Comparison of ENCODE assay signal across 1 cellular context in the genomic region with DNA sequence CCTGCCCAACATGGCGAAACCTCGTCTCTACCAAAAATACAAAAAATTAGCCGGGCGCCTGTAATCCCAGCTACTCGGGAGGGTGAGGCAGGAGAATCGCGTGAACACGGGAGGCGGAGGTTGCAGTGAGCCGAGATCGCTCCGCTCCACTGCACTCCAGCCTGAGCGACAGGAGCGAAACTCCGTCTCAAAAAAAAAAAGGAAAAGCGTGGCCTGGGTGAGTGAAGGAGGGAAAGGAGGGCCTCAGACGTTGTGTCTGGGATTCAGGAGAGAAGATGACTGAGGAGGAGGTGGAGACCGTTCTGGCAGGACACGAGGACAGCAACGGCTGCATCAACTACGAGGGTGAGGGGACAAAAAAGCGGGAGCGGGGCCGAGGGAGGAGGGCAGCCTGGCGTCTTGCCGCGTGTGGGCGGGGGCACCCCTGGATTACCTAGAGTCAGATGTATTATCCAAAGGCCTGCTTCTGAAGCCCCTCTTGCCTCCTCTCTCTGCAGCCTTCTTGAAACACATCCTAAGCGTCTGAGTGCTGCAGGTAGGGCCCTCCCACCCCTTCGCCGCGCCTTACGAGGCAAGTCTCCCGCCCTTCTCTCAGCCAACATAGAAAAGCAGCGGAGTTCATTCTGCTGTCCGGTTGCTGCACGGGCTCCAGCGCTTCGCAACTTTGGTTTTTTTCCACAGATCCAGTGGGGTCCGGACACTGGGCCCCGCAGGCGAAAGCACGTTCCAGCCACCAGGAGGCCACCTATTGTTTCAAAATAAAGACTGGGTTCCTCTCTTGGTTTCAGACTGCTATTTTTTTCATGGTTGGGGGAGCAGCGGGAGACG.
TF ChIP-seq lines count a peak whose summit lies in the region.

No MANE protein-coding gene starts in this region.

TF ChIP-seq in K562, 482 proteins besides CTCF, POLR2A, EP300 and RAD21 (continues in another document):
- TF ChIP-seq MTA3 (IDR thresholded peaks at IDR 0.05; ENCODE audit: borderline replicate concordance) (peak; percentile 13; the same call in 1 of the 2 replicates), SAP30 (IDR thresholded peaks at IDR 0.05; ENCODE audit: borderline replicate concordance, insufficient read depth, low read depth, low read length, poor library complexity, severe bottlenecking) (no peak), SOX6 (IDR thresholded peaks at IDR 0.05) (peak; percentile 79), CBX1 (IDR thresholded peaks at IDR 0.05; ENCODE audit: low read depth) (no peak), EGR1 (conservative IDR thresholded peaks at IDR 0.05) (peak; percentile 47), CTBP1 (IDR thresholded peaks at IDR 0.05; ENCODE audit: borderline replicate concordance) (0 out of 2 replicates have a peak, but pooled peaks have one; percentile 37), ZNF121 (CRISPR knock-in tag; conservative IDR thresholded peaks at IDR 0.05) (peak; percentile 87), GABPB1 (CRISPR knock-in tag; IDR thresholded peaks at IDR 0.05) (0 out of 2 replicates have a peak, but pooled peaks have one; percentile 42), NFE2 (IDR thresholded peaks at IDR 0.05; ENCODE audit: low read depth) (0 out of 2 replicates have a peak, but pooled peaks have one; percentile 1), BCOR (IDR thresholded peaks at IDR 0.05) (peak; percentile 6; the same call in 1 of the 2 replicates), MAFK (IDR thresholded peaks at IDR 0.05; ENCODE audit: low read length) (no peak), L3MBTL2 (IDR thresholded peaks at IDR 0.05) (peak; percentile 88), EP400 (IDR thresholded peaks at IDR 0.05) (peak; percentile 3; the same call in 1 of the 2 replicates), PHF8 (IDR thresholded peaks at IDR 0.05; ENCODE audit: borderline replicate concordance, low read length) (peak; percentile 20; the same call in 1 of the 2 replicates), TRIM24 (IDR thresholded peaks at IDR 0.05) (0 out of 4 replicates have a peak, but pooled peaks of 1 of the 2 experiments have one; percentile 15), SMARCE1 (IDR thresholded peaks at IDR 0.05) (peak; percentile 20; the same call in 1 of the 2 replicates), POLR2AphosphoS2 (IDR thresholded peaks at IDR 0.05; ENCODE audit: low read length) (0 out of 2 replicates have a peak, but pooled peaks have one; percentile 75), HDAC8 (tag; IDR thresholded peaks at IDR 0.05) (0 out of 2 replicates have a peak, but pooled peaks have one; percentile 35), ZFP36 (IDR thresholded peaks at IDR 0.05; ENCODE audit: low read depth, low read length, partially characterized antibody) (peak; percentile 3), XRCC5 (IDR thresholded peaks at IDR 0.05; ENCODE audit: low read depth, low read length) (peak; percentile 65; the same call in 1 of the 2 replicates), SIN3B (IDR thresholded peaks at IDR 0.05; ENCODE audit: low read depth) (0 out of 2 replicates have a peak, but pooled peaks have one; percentile 17), DIDO1 (tag; IDR thresholded peaks at IDR 0.05; ENCODE audit: low read depth) (no peak), SPI1 (IDR thresholded peaks at IDR 0.05; ENCODE audit: borderline replicate concordance, low read depth, low read length) (peak; percentile 74; the same call in 1 of the 2 replicates), SMC3 (conservative IDR thresholded peaks at IDR 0.05; ENCODE audit: insufficient read depth, low read depth, low read length) (0 out of 2 replicates have a peak, but pooled peaks have one; percentile 17), ARNT (IDR thresholded peaks at IDR 0.05) (no peak), TEAD1 (CRISPR knock-in tag; IDR thresholded peaks at IDR 0.05) (peak; percentile 99)
- TF ChIP-seq, protein P1, sequence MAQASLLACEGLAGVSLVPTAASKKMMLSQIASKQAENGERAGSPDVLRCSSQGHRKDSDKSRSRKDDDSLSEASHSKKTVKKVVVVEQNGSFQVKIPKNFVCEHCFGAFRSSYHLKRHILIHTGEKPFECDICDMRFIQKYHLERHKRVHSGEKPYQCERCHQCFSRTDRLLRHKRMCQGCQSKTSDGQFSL (CRISPR knock-in tag; IDR thresholded peaks at IDR 0.05) = peak; percentile 87
- TF ChIP-seq, protein P1 (tag; IDR thresholded peaks at IDR 0.05) = no peak
- TF ChIP-seq, protein P2, sequence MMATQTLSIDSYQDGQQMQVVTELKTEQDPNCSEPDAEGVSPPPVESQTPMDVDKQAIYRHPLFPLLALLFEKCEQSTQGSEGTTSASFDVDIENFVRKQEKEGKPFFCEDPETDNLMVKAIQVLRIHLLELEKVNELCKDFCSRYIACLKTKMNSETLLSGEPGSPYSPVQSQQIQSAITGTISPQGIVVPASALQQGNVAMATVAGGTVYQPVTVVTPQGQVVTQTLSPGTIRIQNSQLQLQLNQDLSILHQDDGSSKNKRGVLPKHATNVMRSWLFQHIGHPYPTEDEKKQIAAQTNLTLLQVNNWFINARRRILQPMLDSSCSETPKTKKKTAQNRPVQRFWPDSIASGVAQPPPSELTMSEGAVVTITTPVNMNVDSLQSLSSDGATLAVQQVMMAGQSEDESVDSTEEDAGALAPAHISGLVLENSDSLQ (IDR thresholded peaks at IDR 0.05) = peak; percentile 44; the same call in 1 of the 2 replicates
- TF ChIP-seq, protein P3, sequence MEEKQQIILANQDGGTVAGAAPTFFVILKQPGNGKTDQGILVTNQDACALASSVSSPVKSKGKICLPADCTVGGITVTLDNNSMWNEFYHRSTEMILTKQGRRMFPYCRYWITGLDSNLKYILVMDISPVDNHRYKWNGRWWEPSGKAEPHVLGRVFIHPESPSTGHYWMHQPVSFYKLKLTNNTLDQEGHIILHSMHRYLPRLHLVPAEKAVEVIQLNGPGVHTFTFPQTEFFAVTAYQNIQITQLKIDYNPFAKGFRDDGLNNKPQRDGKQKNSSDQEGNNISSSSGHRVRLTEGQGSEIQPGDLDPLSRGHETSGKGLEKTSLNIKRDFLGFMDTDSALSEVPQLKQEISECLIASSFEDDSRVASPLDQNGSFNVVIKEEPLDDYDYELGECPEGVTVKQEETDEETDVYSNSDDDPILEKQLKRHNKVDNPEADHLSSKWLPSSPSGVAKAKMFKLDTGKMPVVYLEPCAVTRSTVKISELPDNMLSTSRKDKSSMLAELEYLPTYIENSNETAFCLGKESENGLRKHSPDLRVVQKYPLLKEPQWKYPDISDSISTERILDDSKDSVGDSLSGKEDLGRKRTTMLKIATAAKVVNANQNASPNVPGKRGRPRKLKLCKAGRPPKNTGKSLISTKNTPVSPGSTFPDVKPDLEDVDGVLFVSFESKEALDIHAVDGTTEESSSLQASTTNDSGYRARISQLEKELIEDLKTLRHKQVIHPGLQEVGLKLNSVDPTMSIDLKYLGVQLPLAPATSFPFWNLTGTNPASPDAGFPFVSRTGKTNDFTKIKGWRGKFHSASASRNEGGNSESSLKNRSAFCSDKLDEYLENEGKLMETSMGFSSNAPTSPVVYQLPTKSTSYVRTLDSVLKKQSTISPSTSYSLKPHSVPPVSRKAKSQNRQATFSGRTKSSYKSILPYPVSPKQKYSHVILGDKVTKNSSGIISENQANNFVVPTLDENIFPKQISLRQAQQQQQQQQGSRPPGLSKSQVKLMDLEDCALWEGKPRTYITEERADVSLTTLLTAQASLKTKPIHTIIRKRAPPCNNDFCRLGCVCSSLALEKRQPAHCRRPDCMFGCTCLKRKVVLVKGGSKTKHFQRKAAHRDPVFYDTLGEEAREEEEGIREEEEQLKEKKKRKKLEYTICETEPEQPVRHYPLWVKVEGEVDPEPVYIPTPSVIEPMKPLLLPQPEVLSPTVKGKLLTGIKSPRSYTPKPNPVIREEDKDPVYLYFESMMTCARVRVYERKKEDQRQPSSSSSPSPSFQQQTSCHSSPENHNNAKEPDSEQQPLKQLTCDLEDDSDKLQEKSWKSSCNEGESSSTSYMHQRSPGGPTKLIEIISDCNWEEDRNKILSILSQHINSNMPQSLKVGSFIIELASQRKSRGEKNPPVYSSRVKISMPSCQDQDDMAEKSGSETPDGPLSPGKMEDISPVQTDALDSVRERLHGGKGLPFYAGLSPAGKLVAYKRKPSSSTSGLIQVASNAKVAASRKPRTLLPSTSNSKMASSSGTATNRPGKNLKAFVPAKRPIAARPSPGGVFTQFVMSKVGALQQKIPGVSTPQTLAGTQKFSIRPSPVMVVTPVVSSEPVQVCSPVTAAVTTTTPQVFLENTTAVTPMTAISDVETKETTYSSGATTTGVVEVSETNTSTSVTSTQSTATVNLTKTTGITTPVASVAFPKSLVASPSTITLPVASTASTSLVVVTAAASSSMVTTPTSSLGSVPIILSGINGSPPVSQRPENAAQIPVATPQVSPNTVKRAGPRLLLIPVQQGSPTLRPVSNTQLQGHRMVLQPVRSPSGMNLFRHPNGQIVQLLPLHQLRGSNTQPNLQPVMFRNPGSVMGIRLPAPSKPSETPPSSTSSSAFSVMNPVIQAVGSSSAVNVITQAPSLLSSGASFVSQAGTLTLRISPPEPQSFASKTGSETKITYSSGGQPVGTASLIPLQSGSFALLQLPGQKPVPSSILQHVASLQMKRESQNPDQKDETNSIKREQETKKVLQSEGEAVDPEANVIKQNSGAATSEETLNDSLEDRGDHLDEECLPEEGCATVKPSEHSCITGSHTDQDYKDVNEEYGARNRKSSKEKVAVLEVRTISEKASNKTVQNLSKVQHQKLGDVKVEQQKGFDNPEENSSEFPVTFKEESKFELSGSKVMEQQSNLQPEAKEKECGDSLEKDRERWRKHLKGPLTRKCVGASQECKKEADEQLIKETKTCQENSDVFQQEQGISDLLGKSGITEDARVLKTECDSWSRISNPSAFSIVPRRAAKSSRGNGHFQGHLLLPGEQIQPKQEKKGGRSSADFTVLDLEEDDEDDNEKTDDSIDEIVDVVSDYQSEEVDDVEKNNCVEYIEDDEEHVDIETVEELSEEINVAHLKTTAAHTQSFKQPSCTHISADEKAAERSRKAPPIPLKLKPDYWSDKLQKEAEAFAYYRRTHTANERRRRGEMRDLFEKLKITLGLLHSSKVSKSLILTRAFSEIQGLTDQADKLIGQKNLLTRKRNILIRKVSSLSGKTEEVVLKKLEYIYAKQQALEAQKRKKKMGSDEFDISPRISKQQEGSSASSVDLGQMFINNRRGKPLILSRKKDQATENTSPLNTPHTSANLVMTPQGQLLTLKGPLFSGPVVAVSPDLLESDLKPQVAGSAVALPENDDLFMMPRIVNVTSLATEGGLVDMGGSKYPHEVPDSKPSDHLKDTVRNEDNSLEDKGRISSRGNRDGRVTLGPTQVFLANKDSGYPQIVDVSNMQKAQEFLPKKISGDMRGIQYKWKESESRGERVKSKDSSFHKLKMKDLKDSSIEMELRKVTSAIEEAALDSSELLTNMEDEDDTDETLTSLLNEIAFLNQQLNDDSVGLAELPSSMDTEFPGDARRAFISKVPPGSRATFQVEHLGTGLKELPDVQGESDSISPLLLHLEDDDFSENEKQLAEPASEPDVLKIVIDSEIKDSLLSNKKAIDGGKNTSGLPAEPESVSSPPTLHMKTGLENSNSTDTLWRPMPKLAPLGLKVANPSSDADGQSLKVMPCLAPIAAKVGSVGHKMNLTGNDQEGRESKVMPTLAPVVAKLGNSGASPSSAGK (IDR thresholded peaks at IDR 0.05) = peak; percentile 86
- TF ChIP-seq, protein P4, sequence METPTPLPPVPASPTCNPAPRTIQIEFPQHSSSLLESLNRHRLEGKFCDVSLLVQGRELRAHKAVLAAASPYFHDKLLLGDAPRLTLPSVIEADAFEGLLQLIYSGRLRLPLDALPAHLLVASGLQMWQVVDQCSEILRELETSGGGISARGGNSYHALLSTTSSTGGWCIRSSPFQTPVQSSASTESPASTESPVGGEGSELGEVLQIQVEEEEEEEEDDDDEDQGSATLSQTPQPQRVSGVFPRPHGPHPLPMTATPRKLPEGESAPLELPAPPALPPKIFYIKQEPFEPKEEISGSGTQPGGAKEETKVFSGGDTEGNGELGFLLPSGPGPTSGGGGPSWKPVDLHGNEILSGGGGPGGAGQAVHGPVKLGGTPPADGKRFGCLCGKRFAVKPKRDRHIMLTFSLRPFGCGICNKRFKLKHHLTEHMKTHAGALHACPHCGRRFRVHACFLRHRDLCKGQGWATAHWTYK (CRISPR knock-in tag; IDR thresholded peaks at IDR 0.05) = no peak
- TF ChIP-seq, protein P5, sequence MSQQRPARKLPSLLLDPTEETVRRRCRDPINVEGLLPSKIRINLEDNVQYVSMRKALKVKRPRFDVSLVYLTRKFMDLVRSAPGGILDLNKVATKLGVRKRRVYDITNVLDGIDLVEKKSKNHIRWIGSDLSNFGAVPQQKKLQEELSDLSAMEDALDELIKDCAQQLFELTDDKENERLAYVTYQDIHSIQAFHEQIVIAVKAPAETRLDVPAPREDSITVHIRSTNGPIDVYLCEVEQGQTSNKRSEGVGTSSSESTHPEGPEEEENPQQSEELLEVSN (IDR thresholded peaks at IDR 0.05; ENCODE audit: borderline replicate concordance in 1 of 2, extremely low read depth in 1 of 2, insufficient read depth in 1 of 2, insufficient read length in 1 of 2, low read depth in 1 of 2, low read length in 1 of 2, poor library complexity in 1 of 2, severe bottlenecking in 1 of 2) = peak; percentile 77 to 90
- TF ChIP-seq, protein P6, sequence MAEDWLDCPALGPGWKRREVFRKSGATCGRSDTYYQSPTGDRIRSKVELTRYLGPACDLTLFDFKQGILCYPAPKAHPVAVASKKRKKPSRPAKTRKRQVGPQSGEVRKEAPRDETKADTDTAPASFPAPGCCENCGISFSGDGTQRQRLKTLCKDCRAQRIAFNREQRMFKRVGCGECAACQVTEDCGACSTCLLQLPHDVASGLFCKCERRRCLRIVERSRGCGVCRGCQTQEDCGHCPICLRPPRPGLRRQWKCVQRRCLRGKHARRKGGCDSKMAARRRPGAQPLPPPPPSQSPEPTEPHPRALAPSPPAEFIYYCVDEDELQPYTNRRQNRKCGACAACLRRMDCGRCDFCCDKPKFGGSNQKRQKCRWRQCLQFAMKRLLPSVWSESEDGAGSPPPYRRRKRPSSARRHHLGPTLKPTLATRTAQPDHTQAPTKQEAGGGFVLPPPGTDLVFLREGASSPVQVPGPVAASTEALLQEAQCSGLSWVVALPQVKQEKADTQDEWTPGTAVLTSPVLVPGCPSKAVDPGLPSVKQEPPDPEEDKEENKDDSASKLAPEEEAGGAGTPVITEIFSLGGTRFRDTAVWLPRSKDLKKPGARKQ (CRISPR knock-in tag; IDR thresholded peaks at IDR 0.05) = peak; percentile 93
